Comparison of ENCODE assay signal across 10 cellular contexts in genomic region chr16:87628940-87629339, GRCh38. TPM values are rescaled to one million over a fixed set of nuclear protein-coding genes. Genes with fewer than 3 reads are reported as not detected.
DNase-seq lines count a peak whose midpoint lies in the region; ATAC-seq, FAIRE-seq and TF ChIP-seq lines count a peak whose summit lies in the region.
"Had no signal": no experiment of that assay in that cellular context is flagged by ENCODE, and none has a peak within 500 bp of the region (broad histone marks: within the 10 kb centered on the region; RNA-seq: fewer than 3 reads in every experiment).

No MANE protein-coding gene starts in this region.

- H3K27me3 ChIP-seq in K562 (ENCODE audit: control insufficient read depth in 2 of 2, insufficient read depth in 2 of 2, low read length in 2 of 2) (peaks cover 49 to 75% of the 10 kb centered on the region in 2 experiments), osteoblast (ENCODE audit: insufficient read depth, low read length) (peaks cover 34% of the 10 kb centered on the region)

- no peak for TF ChIP-seq EP300 in K562 (IDR thresholded peaks at IDR 0.05; ENCODE audit: low read length)

- H2AFZ ChIP-seq in K562 (ENCODE audit: low read depth, low read length), result no peak overlapping the region
- H2AFZ ChIP-seq in osteoblast (ENCODE audit: low read length), result no peak overlapping the region

- POLR2A ChIA-PET in K562 (lab: Yijun Ruan, JAX), result no interaction called here

- H3K27ac ChIP-seq in K562 (ENCODE audit: extremely low read depth, low read depth, low read length) (no peak overlapping the region), osteoblast (ENCODE audit: low read depth, low read length) (no peak overlapping the region)

- CTCF ChIA-PET in K562 (lab: Yijun Ruan, JAX; ENCODE audit: low intra/inter-chr PET ratio), result no interaction called here

- H3K4me1 ChIP-seq in K562 (replicated peaks in 1 of 2; ENCODE audit: control insufficient read depth in 2 of 2, insufficient read depth in 2 of 2, low read length in 2 of 2) (peaks cover 0 to 8% of the 10 kb centered on the region in 2 experiments; a peak in 1 of 5 replicates), osteoblast (ENCODE audit: insufficient read depth, low read length) (no peaks in the 10 kb centered on the region)

- no peaks in the 10 kb centered on the region for H3K9me3 ChIP-seq in K562 (replicated peaks; ENCODE audit: control insufficient read depth, insufficient read depth, low read depth, low read length)
- H3K9me3 ChIP-seq in osteoblast (ENCODE audit: low read depth, low read length), result peaks cover 7% of the 10 kb centered on the region

- in situ Hi-C loops in K562 (cut with MboI), result loop anchor here (25.0 kb wide), 1 partner anchor 1067 kb away; the partner anchor contains the start of genes FOXC2 and MTHFSD

- peaks cover 2% of the 10 kb centered on the region for H3K9me1 ChIP-seq in K562 (ENCODE audit: control insufficient read depth, insufficient read depth, low read length)

- DNase-seq in ELR (ENCODE audit: low read depth) (peak; percentile 83), MV-4-11 (lab: John Stamatoyannopoulos, UW) (peak; percentile 94), K562 (ENCODE audit: extremely low read depth in 1 of 4, low spot score in 3 of 4) (no peak), osteoblast (ENCODE audit: insufficient read length, low spot score, missing footprints) (peak; percentile 93), NCI-H1105 (lab: John Stamatoyannopoulos, UW) (no peak)
- DNase-seq: activated T-cell treated with anti-CD3 and anti-CD28 coated beads, Interleukin-2, amount 50 U/mL, for 24 hours; NCI-H524 treated with DMSO at 0.1 percent for 48 hours had no signal

- H3K79me2 ChIP-seq in K562 (ENCODE audit: control insufficient read depth, insufficient read depth, low read length), result no peaks in the 10 kb centered on the region
- no peaks in the 10 kb centered on the region for H3K79me2 ChIP-seq in osteoblast (ENCODE audit: insufficient read depth, low read length)

- H3K9ac ChIP-seq in K562 (ENCODE audit: insufficient read depth in 1 of 2, low read depth in 2 of 2, low read length in 2 of 2), result no peak overlapping the region

- H3K36me3 ChIP-seq in K562 (ENCODE audit: control insufficient read depth, insufficient read depth, low read length), result no peaks in the 10 kb centered on the region
- H3K36me3 ChIP-seq in osteoblast (ENCODE audit: insufficient read depth, low read length), result no peaks in the 10 kb centered on the region

- WGBS in K562 (ENCODE audit: insufficient coverage, low coverage, missing lambda C conversion rate), result under 1% methylated on average over 7 of the region's 7 CpGs

- intact Hi-C loops in K562 (cut with micrococcal nuclease), result no loop called here

- BruUV-seq in K562 (replicated peaks; lab: Mats Ljungman, UMichigan), result no TSS peak

- H4K20me1 ChIP-seq in K562 (replicated peaks; ENCODE audit: control insufficient read depth, insufficient read depth, low read length), result peaks cover 5% of the 10 kb centered on the region; the same call in 1 of the 2 replicates
- H4K20me1 ChIP-seq in osteoblast (ENCODE audit: insufficient read depth, low read length), result no peaks in the 10 kb centered on the region

- no peak for TF ChIP-seq RAD21 in K562 (CRISPR knock-in tag; conservative IDR thresholded peaks at IDR 0.05 in 1 of 2, IDR thresholded peaks at IDR 0.05 in 1 of 2)

- TF ChIP-seq POLR2A in K562 (conservative IDR thresholded peaks at IDR 0.05), result no peak

- ATAC-seq in K562 (no peak), HG03196 (IDR thresholded peaks at IDR 0.05; ENCODE audit: unreplicated experiment) (no peak), GM18868 (IDR thresholded peaks at IDR 0.05; ENCODE audit: unreplicated experiment) (no peak)

- no peak overlapping the region for H3K4me2 ChIP-seq in K562 (ENCODE audit: insufficient read depth, low read length)
- no peak overlapping the region for H3K4me2 ChIP-seq in osteoblast (ENCODE audit: insufficient read depth, low read length)

- TF ChIP-seq CTCF in K562 (IDR thresholded peaks at IDR 0.05 in 2 of 3, conservative IDR thresholded peaks at IDR 0.05 in 1 of 3; ENCODE audit: insufficient read depth in 2 of 3, low read depth in 1 of 3, low read length in 3 of 3) (no peak), osteoblast (IDR thresholded peaks at IDR 0.05; ENCODE audit: extremely low read depth, low read depth, low read length) (no peak)

- FAIRE-seq in K562 (lab: Jason Lieb, UNC), result no peak
- FAIRE-seq: colon had no signal

- no peak overlapping the region for H3K4me3 ChIP-seq in K562
- H3K4me3 ChIP-seq in osteoblast (ENCODE audit: insufficient read depth, low read length), result no peak overlapping the region

TF ChIP-seq in K562, 482 proteins besides CTCF, POLR2A, EP300 and RAD21:
- TF ChIP-seq ZFP36 (IDR thresholded peaks at IDR 0.05; ENCODE audit: low read depth, low read length, partially characterized antibody) (peak; percentile 34), CUX1 (CRISPR knock-in tag; IDR thresholded peaks at IDR 0.05) (no peak), NFRKB (IDR thresholded peaks at IDR 0.05; ENCODE audit: low read depth) (no peak)

RNA-seq across cellular contexts. Expression of gene JPH3, which starts 26.6 kb away (rescaled TPM):
- 0.07 TPM in 1 of 2 replicates, not detected in the other for total RNA-seq in K562 (2011; cell fraction: chromatin; rRNA removed; ENCODE audit: low replicate concordance)
- total RNA-seq in K562 (2011; cell fraction: nucleolus; rRNA removed), result 0.17 TPM in 1 of 2 replicates, not detected in the other
- not detected in 2 replicates for total RNA-seq in K562 (2011; cell fraction: nucleoplasm; rRNA removed)
- total RNA-seq in K562 (2014; rRNA removed) (not detected in 2 replicates), K562 (2014; rRNA removed; fragmentation: Illumina TruSeq; extraction: Trizol) (not detected in 2 replicates), K562 (2015; rRNA removed; fragmentation: Illumina TruSeq; extraction: Trizol) (not detected in 2 replicates), K562 (2021) (0.07 TPM in 1 of 2 replicates, not detected in the other), osteoblast (under 0.01 TPM in 1 of 2 replicates, not detected in the other)
- polyA plus RNA-seq in K562 (2011; rRNA removed) (0.04 TPM in 1 of 2 replicates, not detected in the other), K562 (2014; fragmentation: Illumina TruSeq; extraction: Trizol) (not detected in 2 replicates), K562 (2014; fragmentation: Nextera tagmentation; extraction: Ambion mirVana) (not detected), K562 (2014; rRNA removed) (0.01 TPM in 1 of 2 replicates, not detected in the other)
- 0.03 TPM in 1 of 2 replicates, not detected in the other for polyA plus RNA-seq in K562 (2011; cell fraction: cytosol; rRNA removed)
- not detected in 2 replicates for polyA plus RNA-seq in K562 (2011; cell fraction: nucleus; rRNA removed)
- 0.04 and 0.07 TPM in 2 replicates for polyA plus RNA-seq in K562 (2012)
- polyA minus RNA-seq in K562 (2011; rRNA and poly(A)+ RNA removed), result not detected in 2 replicates
- polyA minus RNA-seq in K562 (2011; cell fraction: cytosol; rRNA and poly(A)+ RNA removed), result not detected in 2 replicates
- not detected in 2 replicates for polyA minus RNA-seq in K562 (2011; cell fraction: nucleus; rRNA and poly(A)+ RNA removed)

Comparison
In these comparisons a context has a peak if more than half of its experiments do, and no peak if none do; other contexts are left out.
1. DNase-seq: peak in ELR (single experiment), MV-4-11 (single experiment) and osteoblast (single experiment); none in K562 (0 of 4) and NCI-H1105 (single experiment).